In the genomic region with DNA sequence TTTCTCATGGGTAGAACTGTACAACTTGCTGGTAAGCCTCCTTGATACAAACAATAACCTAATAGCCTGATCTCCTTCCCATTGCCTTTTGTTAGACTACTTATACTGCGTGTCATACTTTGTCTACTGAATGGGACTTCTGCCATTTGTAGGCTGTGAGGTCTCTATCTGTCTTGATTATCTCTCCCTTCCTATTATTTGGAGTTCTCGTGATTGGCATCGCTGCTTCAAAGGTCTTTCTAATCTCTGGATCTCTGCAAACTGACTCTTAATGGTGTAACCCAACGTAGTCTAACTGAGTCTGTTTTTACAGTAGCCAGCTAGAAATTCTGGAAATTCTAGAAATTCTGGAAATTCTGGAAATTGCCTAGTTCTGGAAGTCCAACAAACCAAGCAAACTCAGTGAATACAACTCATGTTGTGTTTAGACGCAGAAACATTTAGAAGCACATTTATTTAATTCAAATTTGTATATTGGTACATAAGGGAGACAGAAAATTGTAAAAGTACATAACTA, we compare ENCODE assay signal across 18 cellular contexts. TPM values are rescaled to one million over a fixed set of nuclear protein-coding genes. Genes with fewer than 3 reads are reported as not detected.
DNase-seq lines count a peak whose midpoint lies in the region; ATAC-seq and TF ChIP-seq lines count a peak whose summit lies in the region.
"Had no signal": no experiment of that assay in that cellular context is flagged by ENCODE, and none has a peak within 500 bp of the region (broad histone marks: within the 10 kb centered on the region; RNA-seq: fewer than 3 reads in every experiment).

No MANE protein-coding gene starts in this region.

- no peak for ATAC-seq in GM23338
- no peak for ATAC-seq in PC-3

- no peaks in the 10 kb centered on the region for H3K9me2 ChIP-seq in GM23338 (ENCODE audit: insufficient read depth)
- no peaks in the 10 kb centered on the region for H3K9me2 ChIP-seq in PC-3 (replicated peaks; ENCODE audit: low read length)

- intact Hi-C loops in Caco-2 (cut with micrococcal nuclease; ENCODE audit: unreplicated experiment) (no loop called here), PC-3 (cut with micrococcal nuclease) (no loop called here), lower leg skin (cut with DNase I; ENCODE audit: low total_unique reads) (no loop called here)

- H3K36me3 ChIP-seq in Caco-2 (ENCODE audit: control insufficient read depth, insufficient read depth, low read length) = peaks cover 8% of the 10 kb centered on the region
- no peaks in the 10 kb centered on the region for H3K36me3 ChIP-seq in GM23338 (ENCODE audit: insufficient read depth)
- H3K36me3 ChIP-seq in PC-3 (ENCODE audit: low read depth, low read length) = no peaks in the 10 kb centered on the region
- H3K36me3 ChIP-seq in H7 (replicated peaks; ENCODE audit: control insufficient read depth, insufficient read depth, low read length) = no peaks in the 10 kb centered on the region

- no peaks in the 10 kb centered on the region for H3K9me3 ChIP-seq in Caco-2
- no peaks in the 10 kb centered on the region for H3K9me3 ChIP-seq in PC-3 (ENCODE audit: low read length)

- H3K27me3 Mint-ChIP-seq in Caco-2 (ENCODE audit: insufficient read depth, unreplicated experiment) (no peaks in the 10 kb centered on the region), GM23338 (ENCODE audit: insufficient read depth, low read depth, poor library complexity) (no peaks in the 10 kb centered on the region)
- H3K27me3 Mint-ChIP-seq: CD4-positive, alpha-beta memory T cell had no signal

- H3F3A ChIP-seq in GM23338 (replicated peaks; ENCODE audit: low read depth) (no peaks in the 10 kb centered on the region), PC-3 (ENCODE audit: low read length, unreplicated experiment) (no peaks in the 10 kb centered on the region)

- H3K4me1 Mint-ChIP-seq in Caco-2 (ENCODE audit: low read depth, unreplicated experiment) (peaks cover 17% of the 10 kb centered on the region), GM23338 (peaks cover 15% of the 10 kb centered on the region)
- H3K4me1 Mint-ChIP-seq: CD14-positive monocyte; CD4-positive, alpha-beta memory T cell had no signal

- H2AFZ ChIP-seq in GM23338 (no peak overlapping the region), PC-3 (ENCODE audit: low read length) (no peak overlapping the region)

- POLR2A ChIA-PET in Caco-2 (lab: Charles Lee) = no interaction called here
- POLR2A ChIA-PET in PC-3 (lab: Charles Lee; ENCODE audit: unreplicated experiment) = no interaction called here

- H3K27ac ChIP-seq in GM23338 (ENCODE audit: low read depth) (no peak overlapping the region), PC-3 (ENCODE audit: low read length) (no peak overlapping the region)
- H3K27ac ChIP-seq: HL-60 had no signal

- H3K4me3 Mint-ChIP-seq in Caco-2 (ENCODE audit: unreplicated experiment) = peak overlapping the region; percentile 10
- H3K4me3 Mint-ChIP-seq in GM23338 = no peak overlapping the region
- H3K4me3 Mint-ChIP-seq: CD14-positive monocyte; CD4-positive, alpha-beta memory T cell had no signal

- DNase-seq in Caco-2 (peak in 1 of 2 experiments; percentile 78), GM23338 (ENCODE audit: low spot score) (no peak), PC-3 (peak; percentile 26), islet precursor cell (peak; percentile 52), H7 (no peak), lower leg skin (ENCODE audit: low spot score in 2 of 2) (no peak), GM19240 (ENCODE audit: insufficient read length, low spot score) (no peak)
- DNase-seq: AML-193; Calu3; CD4-positive, alpha-beta memory T cell; GDM1; HCEC 1CT; Kasumi-1; KG1 had no signal

- H3K4me3 ChIP-seq in Caco-2 (ENCODE audit: low read depth, low read length) = no peak overlapping the region
- H3K4me3 ChIP-seq in GM23338 = no peak overlapping the region
- H3K4me3 ChIP-seq in PC-3 (ENCODE audit: low read length) = no peak overlapping the region
- no peak overlapping the region for H3K4me3 ChIP-seq in H7 (ENCODE audit: insufficient read depth, low read depth, low read length)
- no peak overlapping the region for H3K4me3 ChIP-seq in lower leg skin (ENCODE audit: low read depth, poor library complexity, severe bottlenecking)

- H3K36me3 Mint-ChIP-seq in Caco-2 (ENCODE audit: insufficient read depth, unreplicated experiment) (peaks cover 32% of the 10 kb centered on the region), GM23338 (ENCODE audit: low read depth) (peaks cover 18% of the 10 kb centered on the region)
- H3K36me3 Mint-ChIP-seq: CD14-positive monocyte; CD4-positive, alpha-beta memory T cell had no signal

- H3K79me2 ChIP-seq in GM23338 (replicated peaks; ENCODE audit: insufficient read depth) (no peaks in the 10 kb centered on the region), PC-3 (ENCODE audit: low read length) (no peaks in the 10 kb centered on the region)

- peaks cover 20% of the 10 kb centered on the region for H3K4me1 ChIP-seq in Caco-2
- H3K4me1 ChIP-seq in GM23338 (ENCODE audit: insufficient read depth) = peaks cover 4% of the 10 kb centered on the region; the same call in 1 of the 2 replicates
- no peaks in the 10 kb centered on the region for H3K4me1 ChIP-seq in PC-3 (ENCODE audit: insufficient read depth, low read length)

- H3K27me3 ChIP-seq in Caco-2 (replicated peaks; ENCODE audit: control insufficient read depth, insufficient read depth, low read length) (no peaks in the 10 kb centered on the region), GM23338 (ENCODE audit: insufficient read depth) (no peaks in the 10 kb centered on the region), PC-3 (ENCODE audit: low read length) (0 out of 2 replicates have a peak, but pooled peaks cover 8% of the 10 kb centered on the region), H7 (ENCODE audit: control insufficient read depth, insufficient read depth, low read length) (no peaks in the 10 kb centered on the region)

- no peak overlapping the region for H3K27ac Mint-ChIP-seq in Caco-2 (ENCODE audit: unreplicated experiment)
- H3K27ac Mint-ChIP-seq in GM23338 = no peak overlapping the region
- H3K27ac Mint-ChIP-seq: CD14-positive monocyte; CD4-positive, alpha-beta memory T cell had no signal

- BruUV-seq in Caco-2 (replicated peaks; lab: Mats Ljungman, UMichigan) = no TSS peak
- BruUV-seq in PC-3 (replicated peaks; lab: Mats Ljungman, UMichigan) = no TSS peak

- H3K4me2 ChIP-seq in GM23338 (peak overlapping the region; percentile 15; the same call in 1 of the 2 replicates), PC-3 (ENCODE audit: low read length) (no peak overlapping the region)

- no peak for TF ChIP-seq POLR2A in lower leg skin (IDR thresholded peaks at IDR 0.05)

- CTCF ChIA-PET in Caco-2 (lab: Charles Lee) = no interaction called here
- CTCF ChIA-PET in PC-3 (lab: Charles Lee) = no interaction called here

- H3K9ac ChIP-seq in PC-3 (ENCODE audit: low read length) = no peak overlapping the region

- TF ChIP-seq CTCF in Caco-2 (IDR thresholded peaks at IDR 0.05; ENCODE audit: insufficient read depth in 1 of 2, low read depth in 1 of 2, low read length in 1 of 2, severe bottlenecking in 1 of 2, unreplicated experiment in 1 of 2) (no peak), GM23338 (conservative IDR thresholded peaks at IDR 0.05; ENCODE audit: low read depth in 2 of 2) (no peak), PC-3 (conservative IDR thresholded peaks at IDR 0.05; ENCODE audit: low read depth, low read length) (no peak), lower leg skin (IDR thresholded peaks at IDR 0.05) (no peak)

- H3K9me3 Mint-ChIP-seq in Caco-2 (ENCODE audit: unreplicated experiment) (peaks cover 12% of the 10 kb centered on the region), GM23338 (peaks cover 23% of the 10 kb centered on the region)

- H4K20me1 ChIP-seq in GM23338 (replicated peaks; ENCODE audit: insufficient read depth) (no peaks in the 10 kb centered on the region), PC-3 (ENCODE audit: low read length) (no peaks in the 10 kb centered on the region)

- WGBS in lower leg skin, 2 donors = 70 to 79% methylated on average over 5 of the region's 5 CpGs

TF ChIP-seq in GM23338, 12 proteins besides CTCF, POLR2A, EP300 and RAD21 (continues in another document):
- TF ChIP-seq NANOG (IDR thresholded peaks at IDR 0.05; ENCODE audit: borderline replicate concordance) (no peak), EZH2phosphoT487 (IDR thresholded peaks at IDR 0.05; ENCODE audit: unreplicated experiment) (no peak), ZNF331 (CRISPR knock-in tag; IDR thresholded peaks at IDR 0.05; ENCODE audit: low read depth) (no peak), STAT1 (IDR thresholded peaks at IDR 0.05; ENCODE audit: unreplicated experiment) (no peak), JUNB (IDR thresholded peaks at IDR 0.05; ENCODE audit: unreplicated experiment) (no peak), CREB1 (CRISPR knock-in tag; IDR thresholded peaks at IDR 0.05; ENCODE audit: low read depth) (no peak), POLR2AphosphoS5 (IDR thresholded peaks at IDR 0.05; ENCODE audit: low read depth) (no peak)
- TF ChIP-seq, protein P1, sequence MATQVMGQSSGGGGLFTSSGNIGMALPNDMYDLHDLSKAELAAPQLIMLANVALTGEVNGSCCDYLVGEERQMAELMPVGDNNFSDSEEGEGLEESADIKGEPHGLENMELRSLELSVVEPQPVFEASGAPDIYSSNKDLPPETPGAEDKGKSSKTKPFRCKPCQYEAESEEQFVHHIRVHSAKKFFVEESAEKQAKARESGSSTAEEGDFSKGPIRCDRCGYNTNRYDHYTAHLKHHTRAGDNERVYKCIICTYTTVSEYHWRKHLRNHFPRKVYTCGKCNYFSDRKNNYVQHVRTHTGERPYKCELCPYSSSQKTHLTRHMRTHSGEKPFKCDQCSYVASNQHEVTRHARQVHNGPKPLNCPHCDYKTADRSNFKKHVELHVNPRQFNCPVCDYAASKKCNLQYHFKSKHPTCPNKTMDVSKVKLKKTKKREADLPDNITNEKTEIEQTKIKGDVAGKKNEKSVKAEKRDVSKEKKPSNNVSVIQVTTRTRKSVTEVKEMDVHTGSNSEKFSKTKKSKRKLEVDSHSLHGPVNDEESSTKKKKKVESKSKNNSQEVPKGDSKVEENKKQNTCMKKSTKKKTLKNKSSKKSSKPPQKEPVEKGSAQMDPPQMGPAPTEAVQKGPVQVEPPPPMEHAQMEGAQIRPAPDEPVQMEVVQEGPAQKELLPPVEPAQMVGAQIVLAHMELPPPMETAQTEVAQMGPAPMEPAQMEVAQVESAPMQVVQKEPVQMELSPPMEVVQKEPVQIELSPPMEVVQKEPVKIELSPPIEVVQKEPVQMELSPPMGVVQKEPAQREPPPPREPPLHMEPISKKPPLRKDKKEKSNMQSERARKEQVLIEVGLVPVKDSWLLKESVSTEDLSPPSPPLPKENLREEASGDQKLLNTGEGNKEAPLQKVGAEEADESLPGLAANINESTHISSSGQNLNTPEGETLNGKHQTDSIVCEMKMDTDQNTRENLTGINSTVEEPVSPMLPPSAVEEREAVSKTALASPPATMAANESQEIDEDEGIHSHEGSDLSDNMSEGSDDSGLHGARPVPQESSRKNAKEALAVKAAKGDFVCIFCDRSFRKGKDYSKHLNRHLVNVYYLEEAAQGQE (IDR thresholded peaks at IDR 0.05; ENCODE audit: unreplicated experiment) = no peak

RNA-seq across cellular contexts. Expression of a gene that starts 29.8 kb away (rescaled TPM):
- 48.1 and 50.2 TPM in 2 replicates for total RNA-seq in Caco-2 (2022)
- 0.24 and 2.1 TPM in 2 replicates for total RNA-seq in GM23338 (2014; rRNA removed; shearing (Covaris generic))
- polyA plus RNA-seq in GM23338 (2016; fragmentation: Nextera tagmentation; extraction: Ambion mirVana) = 0.27 and 0.63 TPM in 2 replicates
- not detected in 2 replicates for total RNA-seq in PC-3 (2014; rRNA removed)
- total RNA-seq in H7 (2014; rRNA removed; shearing (Covaris generic)) = not detected in 2 replicates
- under 1 TPM in 2 of 4 donors, not detected in 2; 0.10 to 0.29 TPM for total RNA-seq in lower leg skin
- total RNA-seq: Calu3; CD4-positive, alpha-beta memory T cell; HT1080 had no signal
- polyA plus RNA-seq: BJ; CD14-positive monocyte; CD4-positive, alpha-beta memory T cell had no signal

Comparison
In these comparisons a context has a peak if more than half of its experiments do, and no peak if none do; other contexts are left out.
1. DNase-seq: peak in PC-3 (single experiment) and islet precursor cell (single experiment); none in GM23338 (single experiment), H7 (single experiment), lower leg skin (0 of 2) and GM19240 (single experiment).
2. RNA of a gene that starts 29.8 kb away (total RNA-seq): 48.1 to 50.2 TPM in Caco-2; 0.24 to 2.1 TPM in GM23338, 0.10 to 0.29 TPM in lower leg skin, not detected in PC-3 and not detected in H7; every median in the first group is over 10 times any median in the second.